Comparison of ENCODE assay signal across 8 cellular contexts in genomic region chr4:140252144-140252741, GRCh38.
DNase-seq lines count a peak whose midpoint lies in the region; ATAC-seq and TF ChIP-seq lines count a peak whose summit lies in the region.

No MANE protein-coding gene starts in this region.

- DNase-seq in DMS79 treated with DMSO at 0.1 percent for 48 hours (lab: John Stamatoyannopoulos, UW) = peak; percentile 60
- DNase-seq in Karpas-422 = peak; percentile 69
- peak; percentile 24 to 80 (median 54) for DNase-seq in head of caudate nucleus
- peak in 1 of 2 donors; percentile 26 for DNase-seq in trophoblast cell
- no peak for DNase-seq in T-helper 9 cell
- DNase-seq in AML-193 (lab: John Stamatoyannopoulos, UW) = no peak

- H3K79me1 ChIP-seq in trophoblast cell (ENCODE audit: low read length) = peaks cover 46% of the 10 kb centered on the region

- H3K23ac ChIP-seq in trophoblast cell (ENCODE audit: low read length) = no peak overlapping the region

- no peaks in the 10 kb centered on the region for H3K9me2 ChIP-seq in Karpas-422 (replicated peaks; ENCODE audit: insufficient read depth, low read length)

- H4K12ac ChIP-seq in trophoblast cell (ENCODE audit: low read depth, low read length) = peak overlapping the region; percentile 55

- H3K36me3 ChIP-seq in Karpas-422 (ENCODE audit: insufficient read depth, low read length) (no peaks in the 10 kb centered on the region), trophoblast cell (ENCODE audit: control insufficient read depth in 1 of 2, insufficient read depth in 2 of 2, low read length in 2 of 2) (no peaks in the 10 kb centered on the region)

- H3K18ac ChIP-seq in trophoblast cell (ENCODE audit: low read length) = peak overlapping the region; percentile 66

- H4K20me1 ChIP-seq in Karpas-422 (ENCODE audit: insufficient read depth, low read depth, low read length) = no peaks in the 10 kb centered on the region

- no peaks in the 10 kb centered on the region for H3K27me3 ChIP-seq in Karpas-422 (ENCODE audit: low read length)
- H3K27me3 ChIP-seq in trophoblast cell (ENCODE audit: insufficient read depth, low read length) = no peaks in the 10 kb centered on the region

- peak overlapping the region; percentile 80 for H2BK5ac ChIP-seq in trophoblast cell (ENCODE audit: low read depth, low read length, poor library complexity)

- H3K4me3 ChIP-seq in Karpas-422 (ENCODE audit: low read length) = peak overlapping the region; percentile 64
- H3K4me3 ChIP-seq in WI38 (ENCODE audit: low read depth, low read length) = peak overlapping the region; percentile 49
- H3K4me3 ChIP-seq in trophoblast cell (ENCODE audit: low read depth, low read length) = no peak overlapping the region

- peak overlapping the region; percentile 95 for H2BK120ac ChIP-seq in trophoblast cell (ENCODE audit: insufficient read depth, low read length, poor library complexity)

- H3K4ac ChIP-seq in trophoblast cell (ENCODE audit: low read depth, low read length) = peak overlapping the region; percentile 38

- H3K9me3 ChIP-seq in Karpas-422 (ENCODE audit: low read length) = no peaks in the 10 kb centered on the region
- H3K9me3 ChIP-seq in trophoblast cell (ENCODE audit: insufficient read depth, low read depth, low read length) = no peaks in the 10 kb centered on the region

- peak overlapping the region; percentile 75 for H3K9ac ChIP-seq in Karpas-422 (ENCODE audit: low read length)
- H3K9ac ChIP-seq in trophoblast cell (ENCODE audit: low read length) = peak overlapping the region; percentile 5

- H3K4me1 ChIP-seq in Karpas-422 (ENCODE audit: low read length) = peaks cover 64% of the 10 kb centered on the region
- peaks cover 20 to 32% of the 10 kb centered on the region in 2 experiments for H3K4me1 ChIP-seq in trophoblast cell (ENCODE audit: control insufficient read depth in 1 of 2, insufficient read depth in 2 of 2, low read length in 2 of 2)

- H3K79me2 ChIP-seq in Karpas-422 (ENCODE audit: low read length) = no peaks in the 10 kb centered on the region
- H3K79me2 ChIP-seq in trophoblast cell (ENCODE audit: control insufficient read depth, insufficient read depth, low read length, poor library complexity) = peaks cover 4% of the 10 kb centered on the region

- peak overlapping the region; percentile 99 for H4K91ac ChIP-seq in trophoblast cell (ENCODE audit: low read depth, low read length)

- intact Hi-C loops in head of caudate nucleus (cut with DNase I) = loop anchor here (2.0 to 5.0 kb wide), 4 partner anchors 75 to 520 kb away; no protein-coding TSS in a partner anchor

- TF ChIP-seq CTCF in WI38 (IDR thresholded peaks at IDR 0.05; ENCODE audit: low read depth, low read length) = no peak

- WGBS in trophoblast cell (ENCODE audit: extremely low coverage, insufficient coverage, insufficient read length) = no CpG with 5 or more reads among the region's 19 CpGs

- H2AK5ac ChIP-seq in trophoblast cell (ENCODE audit: low read length) = peak overlapping the region; percentile 75

- peak overlapping the region; percentile 79 for H2AFZ ChIP-seq in Karpas-422 (ENCODE audit: low read length)
- H2AFZ ChIP-seq in trophoblast cell (ENCODE audit: insufficient read depth, low read length, poor library complexity) = peak overlapping the region; percentile 31

- H3K27ac ChIP-seq in Karpas-422 (ENCODE audit: low read length) (0 out of 2 replicates have a peak overlapping the region, but pooled peaks have one; percentile 36), trophoblast cell (ENCODE audit: low read depth, low read length) (peak overlapping the region; percentile 66)

- ATAC-seq in GM21423 (IDR thresholded peaks at IDR 0.05; ENCODE audit: unreplicated experiment) = no peak

- H3K4me2 ChIP-seq in Karpas-422 (ENCODE audit: low read depth, low read length, poor library complexity, severe bottlenecking) (peak overlapping the region; percentile 76), trophoblast cell (ENCODE audit: low read length) (peak overlapping the region; percentile 80)

- peak overlapping the region; percentile 95 for H3K14ac ChIP-seq in trophoblast cell (ENCODE audit: low read length)

- peak overlapping the region; percentile 100 for H2BK12ac ChIP-seq in trophoblast cell (ENCODE audit: low read length)

- H4K8ac ChIP-seq in trophoblast cell (ENCODE audit: low read depth, low read length) = peak overlapping the region; percentile 82

Comparison
In these comparisons a context has a peak if more than half of its experiments do, and no peak if none do; other contexts are left out.
1. DNase-seq: peak in DMS79 treated with DMSO at 0.1 percent for 48 hours (single experiment), Karpas-422 (single experiment) and head of caudate nucleus (42 of 42); none in T-helper 9 cell (single experiment) and AML-193 (0 of 2).